1 cellular context compared by ENCODE assay signal in the genomic region with DNA sequence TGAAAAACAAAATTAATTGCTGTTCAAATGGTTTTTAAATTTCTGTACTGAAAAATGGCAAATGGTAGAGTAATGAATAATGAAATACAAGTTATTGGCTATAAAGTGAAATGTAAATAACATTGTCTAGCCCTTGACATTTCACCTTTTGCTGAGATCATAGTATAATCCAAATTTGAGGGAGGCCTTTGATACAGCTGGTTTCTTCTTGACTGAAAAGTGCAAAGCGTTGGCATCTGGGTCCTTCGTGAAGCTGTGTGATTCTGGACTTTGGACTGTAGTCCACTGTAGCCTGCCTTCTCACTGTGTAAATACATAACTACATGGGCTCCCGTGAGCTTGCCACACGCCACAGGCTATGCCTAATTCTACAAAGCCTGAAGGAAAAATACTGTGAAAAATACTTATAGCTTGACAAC.
TF ChIP-seq lines count a peak whose summit lies in the region.

No MANE protein-coding gene starts in this region.

TF ChIP-seq in HepG2, 621 proteins besides CTCF, POLR2A, EP300 and RAD21 (continued from another document and continues in another):
- peak; percentile 42; the same call in 1 of the 2 replicates for TF ChIP-seq ZKSCAN8 (CRISPR knock-in tag; IDR thresholded peaks at IDR 0.05; ENCODE audit: borderline replicate concordance)
- TF ChIP-seq DBP (CRISPR knock-in tag; IDR thresholded peaks at IDR 0.05; ENCODE audit: not compliant biosample characterization), result no peak
- no peak for TF ChIP-seq KIAA2018 (CRISPR knock-in tag; IDR thresholded peaks at IDR 0.05; ENCODE audit: borderline replicate concordance)
- TF ChIP-seq, protein P1, sequence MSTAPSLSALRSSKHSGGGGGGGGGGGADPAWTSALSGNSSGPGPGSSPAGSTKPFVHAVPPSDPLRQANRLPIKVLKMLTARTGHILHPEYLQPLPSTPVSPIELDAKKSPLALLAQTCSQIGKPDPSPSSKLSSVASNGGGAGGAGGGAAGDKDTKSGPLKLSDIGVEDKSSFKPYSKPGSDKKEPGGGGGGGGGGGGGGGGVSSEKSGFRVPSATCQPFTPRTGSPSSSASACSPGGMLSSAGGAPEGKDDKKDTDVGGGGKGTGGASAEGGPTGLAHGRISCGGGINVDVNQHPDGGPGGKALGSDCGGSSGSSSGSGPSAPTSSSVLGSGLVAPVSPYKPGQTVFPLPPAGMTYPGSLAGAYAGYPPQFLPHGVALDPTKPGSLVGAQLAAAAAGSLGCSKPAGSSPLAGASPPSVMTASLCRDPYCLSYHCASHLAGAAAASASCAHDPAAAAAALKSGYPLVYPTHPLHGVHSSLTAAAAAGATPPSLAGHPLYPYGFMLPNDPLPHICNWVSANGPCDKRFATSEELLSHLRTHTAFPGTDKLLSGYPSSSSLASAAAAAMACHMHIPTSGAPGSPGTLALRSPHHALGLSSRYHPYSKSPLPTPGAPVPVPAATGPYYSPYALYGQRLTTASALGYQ (CRISPR knock-in tag; IDR thresholded peaks at IDR 0.05), result 0 out of 2 replicates have a peak, but pooled peaks have one; percentile 38
- TF ChIP-seq TBX3 (IDR thresholded peaks at IDR 0.05; ENCODE audit: borderline replicate concordance), result peak; percentile 45; the same call in 1 of the 2 replicates
- no peak for TF ChIP-seq MLXIP (CRISPR knock-in tag; IDR thresholded peaks at IDR 0.05; ENCODE audit: borderline replicate concordance)
- TF ChIP-seq ERF (CRISPR knock-in tag; IDR thresholded peaks at IDR 0.05), result peak; percentile 39; the same call in 1 of the 2 replicates
- TF ChIP-seq, protein P2, sequence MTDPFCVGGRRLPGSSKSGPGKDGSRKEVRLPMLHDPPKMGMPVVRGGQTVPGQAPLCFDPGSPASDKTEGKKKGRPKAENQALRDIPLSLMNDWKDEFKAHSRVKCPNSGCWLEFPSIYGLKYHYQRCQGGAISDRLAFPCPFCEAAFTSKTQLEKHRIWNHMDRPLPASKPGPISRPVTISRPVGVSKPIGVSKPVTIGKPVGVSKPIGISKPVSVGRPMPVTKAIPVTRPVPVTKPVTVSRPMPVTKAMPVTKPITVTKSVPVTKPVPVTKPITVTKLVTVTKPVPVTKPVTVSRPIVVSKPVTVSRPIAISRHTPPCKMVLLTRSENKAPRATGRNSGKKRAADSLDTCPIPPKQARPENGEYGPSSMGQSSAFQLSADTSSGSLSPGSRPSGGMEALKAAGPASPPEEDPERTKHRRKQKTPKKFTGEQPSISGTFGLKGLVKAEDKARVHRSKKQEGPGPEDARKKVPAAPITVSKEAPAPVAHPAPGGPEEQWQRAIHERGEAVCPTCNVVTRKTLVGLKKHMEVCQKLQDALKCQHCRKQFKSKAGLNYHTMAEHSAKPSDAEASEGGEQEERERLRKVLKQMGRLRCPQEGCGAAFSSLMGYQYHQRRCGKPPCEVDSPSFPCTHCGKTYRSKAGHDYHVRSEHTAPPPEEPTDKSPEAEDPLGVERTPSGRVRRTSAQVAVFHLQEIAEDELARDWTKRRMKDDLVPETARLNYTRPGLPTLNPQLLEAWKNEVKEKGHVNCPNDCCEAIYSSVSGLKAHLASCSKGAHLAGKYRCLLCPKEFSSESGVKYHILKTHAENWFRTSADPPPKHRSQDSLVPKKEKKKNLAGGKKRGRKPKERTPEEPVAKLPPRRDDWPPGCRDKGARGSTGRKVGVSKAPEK (CRISPR knock-in tag; IDR thresholded peaks at IDR 0.05; ENCODE audit: borderline replicate concordance), result peak; percentile 31; the same call in 1 of the 2 replicates
- no peak for TF ChIP-seq ZNF878 (CRISPR knock-in tag; IDR thresholded peaks at IDR 0.05)
- no peak for TF ChIP-seq YY1 (IDR thresholded peaks at IDR 0.05; ENCODE audit: insufficient read depth, insufficient replicate concordance, low read depth, low read length)
- TF ChIP-seq HNF4A (CRISPR knock-in tag; IDR thresholded peaks at IDR 0.05), result peak; percentile 99
- no peak for TF ChIP-seq ISX (CRISPR knock-in tag; conservative IDR thresholded peaks at IDR 0.05)
- no peak for TF ChIP-seq JUND (CRISPR knock-in tag; IDR thresholded peaks at IDR 0.05)
- TF ChIP-seq NR0B2 (CRISPR knock-in tag; IDR thresholded peaks at IDR 0.05), result no peak
- peak; percentile 92 for TF ChIP-seq ZNF644 (CRISPR knock-in tag; IDR thresholded peaks at IDR 0.05; ENCODE audit: low read depth)
- no peak for TF ChIP-seq CBX2 (IDR thresholded peaks at IDR 0.05; ENCODE audit: low read depth, low read length)
- no peak for TF ChIP-seq CBX2 (CRISPR knock-in tag; IDR thresholded peaks at IDR 0.05; ENCODE audit: low read depth)
- no peak for TF ChIP-seq CHCHD3 (CRISPR knock-in tag; IDR thresholded peaks at IDR 0.05)
- TF ChIP-seq ZNF17 (CRISPR knock-in tag; IDR thresholded peaks at IDR 0.05), result no peak
- TF ChIP-seq CENPX (CRISPR knock-in tag; IDR thresholded peaks at IDR 0.05), result no peak
- TF ChIP-seq ARID2 (CRISPR knock-in tag; IDR thresholded peaks at IDR 0.05; ENCODE audit: borderline replicate concordance), result peak; percentile 44; the same call in 1 of the 2 replicates
- TF ChIP-seq ZNF251 (CRISPR knock-in tag; IDR thresholded peaks at IDR 0.05), result no peak
- TF ChIP-seq ZNF101 (CRISPR knock-in tag; IDR thresholded peaks at IDR 0.05; ENCODE audit: borderline replicate concordance, low read depth), result no peak
- TF ChIP-seq ZNF713 (CRISPR knock-in tag; IDR thresholded peaks at IDR 0.05), result no peak
- TF ChIP-seq RCOR2 (CRISPR knock-in tag; IDR thresholded peaks at IDR 0.05), result no peak; the same call in 1 of the 2 replicates
- no peak for TF ChIP-seq RFXANK (CRISPR knock-in tag; IDR thresholded peaks at IDR 0.05)
- TF ChIP-seq THRA (CRISPR knock-in tag; IDR thresholded peaks at IDR 0.05; ENCODE audit: borderline replicate concordance), result peak; percentile 60; the same call in 1 of the 2 replicates
- no peak for TF ChIP-seq TSC22D2 (CRISPR knock-in tag; IDR thresholded peaks at IDR 0.05; ENCODE audit: borderline replicate concordance)
- no peak for TF ChIP-seq ZNF552 (CRISPR knock-in tag; IDR thresholded peaks at IDR 0.05; ENCODE audit: borderline replicate concordance)
- TF ChIP-seq, protein P3, sequence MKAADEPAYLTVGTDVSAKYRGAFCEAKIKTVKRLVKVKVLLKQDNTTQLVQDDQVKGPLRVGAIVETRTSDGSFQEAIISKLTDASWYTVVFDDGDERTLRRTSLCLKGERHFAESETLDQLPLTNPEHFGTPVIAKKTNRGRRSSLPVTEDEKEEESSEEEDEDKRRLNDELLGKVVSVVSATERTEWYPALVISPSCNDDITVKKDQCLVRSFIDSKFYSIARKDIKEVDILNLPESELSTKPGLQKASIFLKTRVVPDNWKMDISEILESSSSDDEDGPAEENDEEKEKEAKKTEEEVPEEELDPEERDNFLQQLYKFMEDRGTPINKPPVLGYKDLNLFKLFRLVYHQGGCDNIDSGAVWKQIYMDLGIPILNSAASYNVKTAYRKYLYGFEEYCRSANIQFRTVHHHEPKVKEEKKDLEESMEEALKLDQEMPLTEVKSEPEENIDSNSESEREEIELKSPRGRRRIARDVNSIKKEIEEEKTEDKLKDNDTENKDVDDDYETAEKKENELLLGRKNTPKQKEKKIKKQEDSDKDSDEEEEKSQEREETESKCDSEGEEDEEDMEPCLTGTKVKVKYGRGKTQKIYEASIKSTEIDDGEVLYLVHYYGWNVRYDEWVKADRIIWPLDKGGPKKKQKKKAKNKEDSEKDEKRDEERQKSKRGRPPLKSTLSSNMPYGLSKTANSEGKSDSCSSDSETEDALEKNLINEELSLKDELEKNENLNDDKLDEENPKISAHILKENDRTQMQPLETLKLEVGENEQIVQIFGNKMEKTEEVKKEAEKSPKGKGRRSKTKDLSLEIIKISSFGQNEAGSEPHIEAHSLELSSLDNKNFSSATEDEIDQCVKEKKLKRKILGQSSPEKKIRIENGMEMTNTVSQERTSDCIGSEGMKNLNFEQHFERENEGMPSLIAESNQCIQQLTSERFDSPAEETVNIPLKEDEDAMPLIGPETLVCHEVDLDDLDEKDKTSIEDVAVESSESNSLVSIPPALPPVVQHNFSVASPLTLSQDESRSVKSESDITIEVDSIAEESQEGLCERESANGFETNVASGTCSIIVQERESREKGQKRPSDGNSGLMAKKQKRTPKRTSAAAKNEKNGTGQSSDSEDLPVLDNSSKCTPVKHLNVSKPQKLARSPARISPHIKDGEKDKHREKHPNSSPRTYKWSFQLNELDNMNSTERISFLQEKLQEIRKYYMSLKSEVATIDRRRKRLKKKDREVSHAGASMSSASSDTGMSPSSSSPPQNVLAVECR (CRISPR knock-in tag; IDR thresholded peaks at IDR 0.05; ENCODE audit: borderline replicate concordance), result peak; percentile 52; the same call in 1 of the 2 replicates
